18 cellular contexts compared by ENCODE assay signal in genomic region chr14:40252817-40253447, GRCh38.
DNase-seq lines count a peak whose midpoint lies in the region; ATAC-seq and TF ChIP-seq lines count a peak whose summit lies in the region.
"Had no signal": no experiment of that assay in that cellular context is flagged by ENCODE, and none has a peak within 500 bp of the region (broad histone marks: within the 10 kb centered on the region; RNA-seq: fewer than 3 reads in every experiment).

No MANE protein-coding gene starts in this region.

- H3K27me3 Mint-ChIP-seq in H9 (ENCODE audit: low read depth) = no peaks in the 10 kb centered on the region
- no peaks in the 10 kb centered on the region for H3K27me3 Mint-ChIP-seq in activated CD4-positive, alpha-beta T cell treated with anti-CD3 and anti-CD28 coated beads for 36 hours

- H4K20me1 ChIP-seq in H9 (ENCODE audit: control insufficient read depth, insufficient read depth, insufficient read length) = no peaks in the 10 kb centered on the region

- no peak overlapping the region for H4K8ac ChIP-seq in H9 (replicated peaks; ENCODE audit: insufficient read length, low read depth, low read length)

- DNase-seq in COR-L47 (lab: John Stamatoyannopoulos, UW) (peak; percentile 11), H9 (no peak), RKO (ENCODE audit: low spot score) (peak; percentile 7), iPS-NIHi7 (ENCODE audit: extremely low spot score) (peak; percentile 25), NCI-H1105 treated with DMSO at 0.1 percent for 48 hours (lab: John Stamatoyannopoulos, UW) (no peak), SK-N-DZ (ENCODE audit: low spot score) (no peak), COLO829 (ENCODE audit: low spot score) (no peak)
- DNase-seq in activated CD4-positive, alpha-beta T cell treated with anti-CD3 and anti-CD28 coated beads for 36 hours = no peak
- DNase-seq: adrenal gland; dorsolateral prefrontal cortex; IMR-90; naive thymus-derived CD4-positive, alpha-beta T cell; NCI-H2107; stimulated activated CD4-positive, alpha-beta T cell treated with anti-CD3 and anti-CD28 coated beads, Interleukin-4, amount 100 ng/mL, for 24 hours had no signal

- no peaks in the 10 kb centered on the region for H3K4me1 ChIP-seq in H9 (ENCODE audit: insufficient read depth, low read length)
- H3K4me1 ChIP-seq: adrenal gland, esophagus muscularis mucosa, SJSA1 had no signal

- no peak overlapping the region for H2BK12ac ChIP-seq in H9 (ENCODE audit: insufficient read length, low read depth, low read length)

- WGBS in H9 (ENCODE audit: extremely low coverage, insufficient read length, low lambda C conversion rate) = no CpG with 5 or more reads among the region's 2 CpGs

- H3K23ac ChIP-seq in H9 (ENCODE audit: insufficient read length, low read depth, low read length) = no peak overlapping the region

- no peak overlapping the region for H3K18ac ChIP-seq in H9 (ENCODE audit: insufficient read length, low read depth, low read length)

- H3K23me2 ChIP-seq in H9 (ENCODE audit: insufficient read length, low read depth, low read length, poor library complexity, severe bottlenecking) = no peaks in the 10 kb centered on the region

- peak; percentile 69 for TF ChIP-seq CTCF in H9 (conservative IDR thresholded peaks at IDR 0.05)

- H4K5ac ChIP-seq in H9 (ENCODE audit: insufficient read length, low read depth, low read length) = no peak overlapping the region

- no peaks in the 10 kb centered on the region for H3K36me3 Mint-ChIP-seq in H9 (ENCODE audit: insufficient read depth in 1 of 3, low read depth in 3 of 3)
- no peaks in the 10 kb centered on the region for H3K36me3 Mint-ChIP-seq in activated CD4-positive, alpha-beta T cell treated with anti-CD3 and anti-CD28 coated beads for 36 hours (ENCODE audit: low read depth)
- H3K36me3 Mint-ChIP-seq: naive thymus-derived CD4-positive, alpha-beta T cell had no signal

- ATAC-seq in activated CD4-positive, alpha-beta T cell treated with anti-CD3 and anti-CD28 coated beads for 36 hours = no peak
- ATAC-seq: naive thymus-derived CD4-positive, alpha-beta T cell had no signal

- intact Hi-C loops in activated CD4-positive, alpha-beta T cell treated with anti-CD3 and anti-CD28 coated beads for 36 hours (cut with DNase I, micrococcal nuclease) = no loop called here

- no peaks in the 10 kb centered on the region for H3K4me1 Mint-ChIP-seq in H9
- H3K4me1 Mint-ChIP-seq in activated CD4-positive, alpha-beta T cell treated with anti-CD3 and anti-CD28 coated beads for 36 hours = no peaks in the 10 kb centered on the region
- H3K4me1 Mint-ChIP-seq: naive thymus-derived CD4-positive, alpha-beta T cell had no signal

- no peaks in the 10 kb centered on the region for H3K79me1 ChIP-seq in H9 (ENCODE audit: insufficient read depth, low read depth, low read length, poor library complexity, severe bottlenecking)

- no peak overlapping the region for H3T11ph ChIP-seq in H9 (ENCODE audit: low read length)

- no peak overlapping the region for H2AK5ac ChIP-seq in H9 (ENCODE audit: insufficient read length, low read length)

- H3K9me3 Mint-ChIP-seq in H9 = no peaks in the 10 kb centered on the region; a peak in 1 of 5 replicates
- no peaks in the 10 kb centered on the region for H3K9me3 Mint-ChIP-seq in activated CD4-positive, alpha-beta T cell treated with anti-CD3 and anti-CD28 coated beads for 36 hours (ENCODE audit: low read depth)

- no peak overlapping the region for H4K91ac ChIP-seq in H9 (ENCODE audit: insufficient read length, low read depth, low read length)

- H3K27me3 ChIP-seq in H9 (ENCODE audit: insufficient read depth, low read length) = no peaks in the 10 kb centered on the region
- H3K27me3 ChIP-seq: adrenal gland, dorsolateral prefrontal cortex, esophagus muscularis mucosa, SJSA1 had no signal

- no peak overlapping the region for H2BK120ac ChIP-seq in H9 (ENCODE audit: low read depth, low read length, poor library complexity, severe bottlenecking)

- no peak overlapping the region for H3K56ac ChIP-seq in H9 (ENCODE audit: insufficient read length, low read depth, low read length)

- H3K14ac ChIP-seq in H9 (ENCODE audit: insufficient read depth, low read length) = no peak overlapping the region

- CTCF ChIA-PET in activated CD4-positive, alpha-beta T cell treated with anti-CD3 and anti-CD28 coated beads for 36 hours (lab: Charles Lee) = no interaction called here

- H3K9ac ChIP-seq in H9 (ENCODE audit: extremely low read depth, insufficient read length, low read length) = no peak overlapping the region

- H2BK20ac ChIP-seq in H9 (ENCODE audit: low read depth, low read length, poor library complexity, severe bottlenecking) = no peak overlapping the region

- H3K4me2 ChIP-seq in H9 (ENCODE audit: insufficient read depth, insufficient read length, low read length) = no peak overlapping the region

- H3K4ac ChIP-seq in H9 (ENCODE audit: low read depth, low read length) = no peak overlapping the region

- no peak overlapping the region for H2BK5ac ChIP-seq in H9 (ENCODE audit: insufficient read length, low read length)

- H2BK15ac ChIP-seq in H9 (ENCODE audit: low read depth, low read length) = no peak overlapping the region

- H2AFZ ChIP-seq in H9 (ENCODE audit: low read length) = no peak overlapping the region

- POLR2A ChIA-PET in activated CD4-positive, alpha-beta T cell treated with anti-CD3 and anti-CD28 coated beads for 36 hours (lab: Charles Lee) = no interaction called here

- H3K9me3 ChIP-seq in H9 (ENCODE audit: control insufficient read depth, low read depth, low read length) = no peaks in the 10 kb centered on the region
- H3K9me3 ChIP-seq: adrenal gland, esophagus muscularis mucosa, SJSA1 had no signal

- H3K4me3 Mint-ChIP-seq in H9 = no peak overlapping the region
- H3K4me3 Mint-ChIP-seq in activated CD4-positive, alpha-beta T cell treated with anti-CD3 and anti-CD28 coated beads for 36 hours = no peak overlapping the region
- H3K4me3 Mint-ChIP-seq: naive thymus-derived CD4-positive, alpha-beta T cell; T-helper 2 cell treated with Interferon-gamma antibody and Interleukin-4, amounts not matched to agents 5 μg/mL and 100 μg/mL, for 36 hours had no signal

- H3K79me2 ChIP-seq in H9 (ENCODE audit: insufficient read depth, low read length) = no peaks in the 10 kb centered on the region

- no peak overlapping the region for H3K27ac ChIP-seq in H9 (ENCODE audit: insufficient read length, low read depth, low read length)
- H3K27ac ChIP-seq: adrenal gland, dorsolateral prefrontal cortex, esophagus muscularis mucosa, SJSA1, skin epidermis had no signal

- H3K27ac Mint-ChIP-seq in H9 = no peak overlapping the region
- H3K27ac Mint-ChIP-seq in activated CD4-positive, alpha-beta T cell treated with anti-CD3 and anti-CD28 coated beads for 36 hours = no peak overlapping the region
- H3K27ac Mint-ChIP-seq: naive thymus-derived CD4-positive, alpha-beta T cell; T-helper 2 cell treated with Interferon-gamma antibody and Interleukin-4, amounts not matched to agents 5 μg/mL and 100 μg/mL, for 36 hours had no signal

Comparison
In these comparisons a context has a peak if more than half of its experiments do, and no peak if none do; other contexts are left out.
1. DNase-seq: peak in COR-L47 (single experiment), RKO (single experiment) and iPS-NIHi7 (single experiment); none in H9 (single experiment), NCI-H1105 treated with DMSO at 0.1 percent for 48 hours (single experiment), SK-N-DZ (single experiment), COLO829 (single experiment) and activated CD4-positive, alpha-beta T cell treated with anti-CD3 and anti-CD28 coated beads for 36 hours (single experiment).